In the genomic region with DNA sequence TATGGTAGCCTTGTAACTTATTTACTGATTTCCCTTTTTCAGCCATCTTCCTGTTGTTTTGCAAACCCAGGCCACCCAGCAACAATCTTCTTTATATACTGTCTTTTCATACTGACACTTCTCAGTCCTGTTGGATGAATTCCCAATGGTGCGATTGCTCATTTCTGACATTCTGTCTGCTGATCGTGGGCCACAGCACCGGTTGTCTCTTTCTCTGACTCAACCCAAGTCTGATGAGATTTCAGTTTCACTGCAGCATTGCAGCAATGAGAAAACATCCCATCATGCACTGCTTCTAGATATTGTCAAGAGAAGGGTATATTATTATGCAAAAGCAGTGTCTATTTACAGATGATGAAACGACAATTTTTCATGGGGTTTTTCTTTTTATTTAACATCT, we compare ENCODE assay signal across 10 cellular contexts.
DNase-seq lines count a peak whose midpoint lies in the region; ATAC-seq and TF ChIP-seq lines count a peak whose summit lies in the region.
"Had no signal": no experiment of that assay in that cellular context is flagged by ENCODE, and none has a peak within 500 bp of the region (broad histone marks: within the 10 kb centered on the region; RNA-seq: fewer than 3 reads in every experiment).

No MANE protein-coding gene starts in this region.

- no peaks in the 10 kb centered on the region for H3K4me1 ChIP-seq in right atrium auricular region
- no peaks in the 10 kb centered on the region for H3K4me1 ChIP-seq in effector memory CD4-positive, alpha-beta T cell (ENCODE audit: control insufficient read depth, insufficient read depth, low read length, poor library complexity, severe bottlenecking)

- TF ChIP-seq CTCF in right atrium auricular region (IDR thresholded peaks at IDR 0.05), result no peak

- no peaks in the 10 kb centered on the region for H3K9me3 ChIP-seq in right atrium auricular region
- no peaks in the 10 kb centered on the region for H3K9me3 ChIP-seq in effector memory CD4-positive, alpha-beta T cell (ENCODE audit: control insufficient read depth, low read length)

- ATAC-seq in GM19324 (IDR thresholded peaks at IDR 0.05; ENCODE audit: low FRiP score, unreplicated experiment), result peak; percentile 64
- ATAC-seq in HG03064 (IDR thresholded peaks at IDR 0.05; ENCODE audit: low read depth, unreplicated experiment), result peak; percentile 71

- DNase-seq in AG08396 (ENCODE audit: low spot score) (peak; percentile 33), amniotic epithelial cell (ENCODE audit: low read depth) (peak; percentile 7), right atrium auricular region (ENCODE audit: low spot score) (no peak), iPS-NIHi7 (ENCODE audit: extremely low spot score) (no peak), NCI-H82 treated with DMSO at 0.1 percent for 48 hours (lab: John Stamatoyannopoulos, UW; ENCODE audit: unreplicated experiment) (no peak)
- DNase-seq in effector memory CD4-positive, alpha-beta T cell, result no peak
- DNase-seq: activated T-cell treated with anti-CD3 and anti-CD28 coated beads for 4 hours, NCI-H1105 had no signal

- H3K27ac ChIP-seq in right atrium auricular region, result no peak overlapping the region
- H3K27ac ChIP-seq in effector memory CD4-positive, alpha-beta T cell (ENCODE audit: insufficient read depth, low read length, poor library complexity, severe bottlenecking), result no peak overlapping the region

- H3K36me3 ChIP-seq in right atrium auricular region, result no peaks in the 10 kb centered on the region
- H3K36me3 ChIP-seq in effector memory CD4-positive, alpha-beta T cell (ENCODE audit: control insufficient read depth, insufficient read depth, low read length), result no peaks in the 10 kb centered on the region

- no peak overlapping the region for H3K4me3 ChIP-seq in right atrium auricular region
- H3K4me3 ChIP-seq in effector memory CD4-positive, alpha-beta T cell (ENCODE audit: insufficient read depth, low read depth, low read length, poor library complexity, severe bottlenecking), result no peak overlapping the region

- H3K27me3 ChIP-seq in right atrium auricular region, result no peaks in the 10 kb centered on the region
- no peaks in the 10 kb centered on the region for H3K27me3 ChIP-seq in effector memory CD4-positive, alpha-beta T cell (replicated peaks; ENCODE audit: control insufficient read depth, insufficient read depth, low read length, poor library complexity, severe bottlenecking)

Comparison
In these comparisons a context has a peak if more than half of its experiments do, and no peak if none do; other contexts are left out.
1. DNase-seq: peak in AG08396 (single experiment) and amniotic epithelial cell (single experiment); none in right atrium auricular region (single experiment), iPS-NIHi7 (single experiment), NCI-H82 treated with DMSO at 0.1 percent for 48 hours (single experiment) and effector memory CD4-positive, alpha-beta T cell (0 of 3).